ENCODE assay signal across 23 cellular contexts in genomic region chr1:83844546-83844945, GRCh38.
"Had no signal": no experiment of that assay in that cellular context is flagged by ENCODE, and none has a peak within 500 bp of the region (broad histone marks: within the 10 kb centered on the region; RNA-seq: fewer than 3 reads in every experiment).

No MANE protein-coding gene starts in this region.

- H3K27ac ChIP-seq: stomach, testis, thoracic aorta, thyroid gland, tibial artery, tibial nerve, transverse colon, upper lobe of left lung, upper lobe of right lung, uterus, vagina had no signal

- H3K27me3 ChIP-seq: stomach, testis, thyroid gland, tibial artery, tibial nerve, transverse colon, upper lobe of left lung, upper lobe of right lung, uterus, vagina had no signal

- H3K9me3 ChIP-seq: stomach, testis, thoracic aorta, thyroid gland, tibial artery, tibial nerve, transverse colon, upper lobe of left lung, upper lobe of right lung, uterus, vagina had no signal

- DNase-seq: stimulated activated CD4-positive, alpha-beta T cell treated with anti-CD3 and anti-CD28 coated beads, Interleukin-2, amount 100 ng/mL, for 48 hours; stimulated activated CD4-positive, alpha-beta T cell treated with anti-CD3 and anti-CD28 coated beads, Interleukin-4, amount 100 ng/mL, for 1 hour; stimulated activated CD4-positive, alpha-beta T cell treated with anti-CD3 and anti-CD28 coated beads, Interleukin-4, amount 100 ng/mL, for 24 hours; stimulated activated CD4-positive, alpha-beta T cell treated with anti-CD3 and anti-CD28 coated beads, Interleukin-4, amount 100 ng/mL, for 4 hours; stimulated activated CD8-positive, alpha-beta memory T cell treated with anti-CD3 and anti-CD28 coated beads, Interleukin-4, amount 100 ng/mL, for 48 hours; stimulated activated naive B cell treated with anti-CD40 and anti-IgM and Interleukin-4, amounts not matched to agents 10 μg/mL and 1 μg/mL and 100 μg/mL, for 72 hours; stimulated activated naive CD4-positive, alpha-beta T cell; stimulated activated naive CD4-positive, alpha-beta T cell treated with Interleukin-2 at 50 U/mL for 16 hours; stimulated activated naive CD8-positive, alpha-beta T cell treated with anti-CD3 and anti-CD28 coated beads, Interleukin-15, amount 100 ng/mL, for 72 hours; stimulated activated naive CD8-positive, alpha-beta T cell treated with anti-CD3 and anti-CD28 coated beads, Interleukin-15, Interleukin-2, amounts not matched to agents 100 U/mL and 50 U/mL, for 24 hours; stomach; substantia nigra; testis; thyroid gland; tibial artery; transverse colon; trophoblast cell; upper lobe of left lung; upper lobe of right lung; uterus had no signal

- H3K36me3 ChIP-seq: stomach, thoracic aorta, thyroid gland, tibial artery, tibial nerve, transverse colon, upper lobe of left lung, upper lobe of right lung, uterus, vagina had no signal

- H3K4me3 ChIP-seq: stomach, testis, thoracic aorta, thyroid gland, tibial artery, tibial nerve, transverse colon, upper lobe of left lung, upper lobe of right lung, uterus, vagina had no signal

- H3K4me1 ChIP-seq: stomach, testis, thyroid gland, tibial artery, transverse colon, upper lobe of left lung, uterus, vagina had no signal
